In the genomic region with DNA sequence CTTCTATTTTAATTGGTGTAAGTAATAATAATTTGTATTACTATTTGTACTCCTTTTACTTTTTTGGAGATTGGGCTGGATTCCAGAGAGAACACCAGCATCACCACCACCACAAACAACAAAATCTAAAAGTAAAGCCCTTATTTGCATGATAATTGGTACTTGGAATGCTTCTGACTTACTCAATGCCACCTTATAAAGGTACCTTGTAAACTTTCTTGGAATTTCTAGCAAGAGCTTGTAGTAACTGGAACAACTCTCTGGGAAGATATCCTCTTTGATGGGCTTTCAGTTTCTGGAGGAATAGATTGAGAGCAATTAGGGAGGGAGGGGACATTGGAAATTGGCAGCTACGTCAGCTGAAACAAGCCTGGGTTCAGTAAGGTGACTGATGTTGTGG, we compare ENCODE assay signal across 1 cellular context.
TF ChIP-seq lines count a peak whose summit lies in the region.

No MANE protein-coding gene starts in this region.

TF ChIP-seq in H1, 55 proteins besides CTCF, POLR2A, EP300 and RAD21:
- peak; percentile 41; the same call in 1 of the 2 replicates for TF ChIP-seq TEAD4 (IDR thresholded peaks at IDR 0.05; ENCODE audit: low read depth, low read length)
- TF ChIP-seq JUN (IDR thresholded peaks at IDR 0.05; ENCODE audit: low read depth, low read length), result 0 out of 2 replicates have a peak, but pooled peaks have one; percentile 5
- no peak for TF ChIP-seq CBX8 (IDR thresholded peaks at IDR 0.05; ENCODE audit: borderline replicate concordance, low read depth, low read length)
- no peak for TF ChIP-seq KDM1A (IDR thresholded peaks at IDR 0.05; ENCODE audit: borderline replicate concordance, low read length)
